In genomic region chr11:112400615-112401014, GRCh38 we compare ENCODE assay signal across 18 cellular contexts.
DNase-seq lines count a peak whose midpoint lies in the region.
"Had no signal": no experiment of that assay in that cellular context is flagged by ENCODE, and none has a peak within 500 bp of the region (broad histone marks: within the 10 kb centered on the region; RNA-seq: fewer than 3 reads in every experiment).

No MANE protein-coding gene starts in this region.

- no peak overlapping the region for H3K14ac ChIP-seq in trophoblast cell (ENCODE audit: low read length)

- H4K91ac ChIP-seq in trophoblast cell (ENCODE audit: low read depth, low read length) = no peak overlapping the region

- H3K36me3 ChIP-seq in trophoblast cell (ENCODE audit: control insufficient read depth in 1 of 2, insufficient read depth in 2 of 2, low read length in 2 of 2) = no peaks in the 10 kb centered on the region
- H3K36me3 ChIP-seq: MG63, Peyer's patch had no signal

- H3K79me2 ChIP-seq in trophoblast cell (ENCODE audit: control insufficient read depth, insufficient read depth, low read length, poor library complexity) = no peaks in the 10 kb centered on the region

- peak overlapping the region; percentile 19 for H3K4me3 ChIP-seq in trophoblast cell (ENCODE audit: low read depth, low read length)
- H3K4me3 ChIP-seq: MG63, Peyer's patch, SK-N-MC had no signal

- no peak overlapping the region for H2BK12ac ChIP-seq in trophoblast cell (ENCODE audit: low read length)

- no peaks in the 10 kb centered on the region for H3K4me1 ChIP-seq in trophoblast cell (ENCODE audit: control insufficient read depth in 1 of 2, insufficient read depth in 2 of 2, low read length in 2 of 2)
- H3K4me1 ChIP-seq: Peyer's patch had no signal

- H3K27ac ChIP-seq in trophoblast cell (ENCODE audit: low read depth, low read length) = no peak overlapping the region
- H3K27ac ChIP-seq: Peyer's patch, SK-N-MC had no signal

- no peak overlapping the region for H3K4ac ChIP-seq in trophoblast cell (ENCODE audit: low read depth, low read length)

- H2BK120ac ChIP-seq in trophoblast cell (ENCODE audit: insufficient read depth, low read length, poor library complexity) = no peak overlapping the region

- no peak overlapping the region for H4K8ac ChIP-seq in trophoblast cell (ENCODE audit: low read depth, low read length)

- H3K23ac ChIP-seq in trophoblast cell (ENCODE audit: low read length) = no peak overlapping the region

- peak; percentile 43 for DNase-seq in NCI-H2029 treated with DMSO at 0.1 percent for 48 hours (lab: John Stamatoyannopoulos, UW)
- no peak for DNase-seq in NCI-H2029 (lab: John Stamatoyannopoulos, UW)
- peak; percentile 4 for DNase-seq in EH (ENCODE audit: low read depth)
- DNase-seq in RPMI7951 (ENCODE audit: low read depth) = peak; percentile 52
- no peak for DNase-seq in trophoblast cell
- no peak for DNase-seq in NOMO-1 treated with DMSO at 0.1 percent for 48 hours (lab: John Stamatoyannopoulos, UW; ENCODE audit: unreplicated experiment)
- DNase-seq in pons (ENCODE audit: low spot score) = no peak
- DNase-seq: 8988T, Calu3, DMS79 treated with DMSO at 0.1 percent for 48 hours, KBM-7, NCI-H1694, NCI-H446 treated with DMSO at 0.1 percent for 48 hours, OCI-M1, Peyer's patch, SIG-M5 had no signal

- no peak overlapping the region for H3K18ac ChIP-seq in trophoblast cell (ENCODE audit: low read length)

- H3K9ac ChIP-seq in trophoblast cell (ENCODE audit: low read length) = no peak overlapping the region

- H3K79me1 ChIP-seq in trophoblast cell (ENCODE audit: low read length) = no peaks in the 10 kb centered on the region

- H2AFZ ChIP-seq in trophoblast cell (ENCODE audit: insufficient read depth, low read length, poor library complexity) = no peak overlapping the region

- no peak overlapping the region for H2BK5ac ChIP-seq in trophoblast cell (ENCODE audit: low read depth, low read length, poor library complexity)

- H2AK5ac ChIP-seq in trophoblast cell (ENCODE audit: low read length) = no peak overlapping the region

- no CpG with 5 or more reads among the region's 6 CpGs for WGBS in trophoblast cell (ENCODE audit: extremely low coverage, insufficient coverage, insufficient read length)

- H3K9me3 ChIP-seq in trophoblast cell (ENCODE audit: insufficient read depth, low read depth, low read length) = peaks cover 6% of the 10 kb centered on the region
- H3K9me3 ChIP-seq: MG63, Peyer's patch had no signal

- H4K12ac ChIP-seq in trophoblast cell (ENCODE audit: low read depth, low read length) = no peak overlapping the region

- no peak overlapping the region for H3K4me2 ChIP-seq in trophoblast cell (ENCODE audit: low read length)

- no peaks in the 10 kb centered on the region for H3K27me3 ChIP-seq in trophoblast cell (ENCODE audit: insufficient read depth, low read length)
- H3K27me3 ChIP-seq: MG63, Peyer's patch had no signal

Comparison
In these comparisons a context has a peak if more than half of its experiments do, and no peak if none do; other contexts are left out.
1. DNase-seq: peak in NCI-H2029 treated with DMSO at 0.1 percent for 48 hours (single experiment), EH (single experiment) and RPMI7951 (single experiment); none in NCI-H2029 (single experiment), trophoblast cell (0 of 2), NOMO-1 treated with DMSO at 0.1 percent for 48 hours (single experiment) and pons (single experiment).